9 cellular contexts compared by ENCODE assay signal in genomic region chr19:38736413-38737280, GRCh38. TPM values are rescaled to one million over a fixed set of nuclear protein-coding genes. Genes with fewer than 3 reads are reported as not detected.
DNase-seq lines count a peak whose midpoint lies in the region; ATAC-seq and TF ChIP-seq lines count a peak whose summit lies in the region.
"Had no signal": no experiment of that assay in that cellular context is flagged by ENCODE, and none has a peak within 500 bp of the region (broad histone marks: within the 10 kb centered on the region; RNA-seq: fewer than 3 reads in every experiment).

No MANE protein-coding gene starts in this region.

- H3K4me1 Mint-ChIP-seq in Caco-2 (ENCODE audit: low read depth, unreplicated experiment) (peaks cover 23% of the 10 kb centered on the region), neural progenitor cell (peaks cover 11% of the 10 kb centered on the region)

- TF ChIP-seq EP300 in Ishikawa (IDR thresholded peaks at IDR 0.05; ENCODE audit: borderline replicate concordance), result no peak
- TF ChIP-seq EP300 in upper lobe of left lung (IDR thresholded peaks at IDR 0.05), result no peak

- H3K4me2 ChIP-seq in neural progenitor cell, result peak overlapping the region; percentile 74

- peaks cover 24% of the 10 kb centered on the region for H3K4me1 ChIP-seq in Caco-2
- peaks cover 12% of the 10 kb centered on the region for H3K4me1 ChIP-seq in neural progenitor cell
- peaks cover 25 to 56% (median 42%) of the 10 kb centered on the region in 4 donors for H3K4me1 ChIP-seq in upper lobe of left lung

- peak overlapping the region; percentile 72 for H3K4me3 Mint-ChIP-seq in Caco-2 (ENCODE audit: unreplicated experiment)
- peak overlapping the region; percentile 71 for H3K4me3 Mint-ChIP-seq in neural progenitor cell

- H3K27me3 Mint-ChIP-seq in Caco-2 (ENCODE audit: insufficient read depth, unreplicated experiment) (no peaks in the 10 kb centered on the region), neural progenitor cell (ENCODE audit: insufficient read depth, low read depth) (peaks cover 14% of the 10 kb centered on the region)

- no peak for TF ChIP-seq RAD21 in Ishikawa (IDR thresholded peaks at IDR 0.05; ENCODE audit: low read depth)

- peak overlapping the region; percentile 63 for H2AFZ ChIP-seq in neural progenitor cell (replicated peaks)

- H3K27ac Mint-ChIP-seq in Caco-2 (ENCODE audit: unreplicated experiment), result peak overlapping the region; percentile 55
- no peak overlapping the region for H3K27ac Mint-ChIP-seq in neural progenitor cell

- peaks cover 21% of the 10 kb centered on the region for H3F3A ChIP-seq in neural progenitor cell (ENCODE audit: low read depth)

- H3K27ac ChIP-seq in neural progenitor cell, result no peak overlapping the region
- H3K27ac ChIP-seq in upper lobe of left lung, result peak overlapping the region; percentile 47 to 79 (median 71)

- peaks cover 9% of the 10 kb centered on the region for H4K20me1 ChIP-seq in neural progenitor cell (ENCODE audit: low read depth)

- no peak for TF ChIP-seq POLR2A in upper lobe of left lung (IDR thresholded peaks at IDR 0.05)

- H3K9me3 ChIP-seq in Caco-2, result no peaks in the 10 kb centered on the region
- no peaks in the 10 kb centered on the region for H3K9me3 ChIP-seq in neural progenitor cell (ENCODE audit: low read depth)
- H3K9me3 ChIP-seq in upper lobe of left lung, result no peaks in the 10 kb centered on the region

- TF ChIP-seq CTCF in Caco-2 (IDR thresholded peaks at IDR 0.05; ENCODE audit: insufficient read depth in 1 of 2, low read depth in 1 of 2, low read length in 1 of 2, severe bottlenecking in 1 of 2, unreplicated experiment in 1 of 2), result no peak
- no peak for TF ChIP-seq CTCF in neural progenitor cell (IDR thresholded peaks at IDR 0.05)
- no peak for TF ChIP-seq CTCF in upper lobe of left lung (IDR thresholded peaks at IDR 0.05)

- H3K79me2 ChIP-seq in neural progenitor cell (ENCODE audit: low read depth), result no peaks in the 10 kb centered on the region

- 11 to 24% methylated on average over 17 to 23 of the region's 36 CpGs for WGBS in upper lobe of left lung, 2 donors

- CTCF ChIA-PET in Caco-2 (lab: Charles Lee), result interaction anchor here (0.6 to 1.2 kb wide), 3 partner anchors 11 to 332 kb away, joined by 3 to 6 read pairs (median 4); no protein-coding TSS in a partner anchor

- H3K4me3 ChIP-seq in Caco-2 (ENCODE audit: low read depth, low read length), result peak overlapping the region; percentile 54
- peak overlapping the region; percentile 57 for H3K4me3 ChIP-seq in neural progenitor cell
- peak overlapping the region in 3 of 4 donors; percentile 43 to 50 (median 49) for H3K4me3 ChIP-seq in upper lobe of left lung

- H3K9me3 Mint-ChIP-seq in Caco-2 (ENCODE audit: unreplicated experiment) (no peaks in the 10 kb centered on the region), neural progenitor cell (no peaks in the 10 kb centered on the region)
- H3K9me3 Mint-ChIP-seq: neural crest cell had no signal

- DNase-seq in Caco-2 (peak; percentile 91 to 95), epidermal melanocyte (ENCODE audit: insufficient read length, low spot score) (peak; percentile 29), neural progenitor cell (ENCODE audit: low spot score) (peak; percentile 84), upper lobe of left lung (peak; percentile 80 to 89), OCI-M2 (lab: John Stamatoyannopoulos, UW; ENCODE audit: unreplicated experiment) (no peak), NCI-H2107 treated with DMSO at 0.1 percent for 48 hours (lab: John Stamatoyannopoulos, UW; ENCODE audit: unreplicated experiment) (no peak)
- peak; percentile 63 for DNase-seq in activated CD4-positive, alpha-beta T cell treated with anti-CD3 and anti-CD28 coated beads, Interleukin-2, amount 50 U/mL, for 1 hour

- POLR2A ChIA-PET in Caco-2 (lab: Charles Lee), result interaction anchor here (0.6 to 2.5 kb wide), 4 partner anchors 70 to 102 kb away, joined by 3 to 9 read pairs (median 4); partner anchors contain the start of gene ECH1

- no peak overlapping the region for H3K9ac ChIP-seq in neural progenitor cell

- H3K36me3 Mint-ChIP-seq in Caco-2 (ENCODE audit: insufficient read depth, unreplicated experiment) (peaks cover 59% of the 10 kb centered on the region), neural progenitor cell (peaks cover 2% of the 10 kb centered on the region)

- BruUV-seq in Caco-2 (replicated peaks; lab: Mats Ljungman, UMichigan), result no TSS peak

- intact Hi-C loops in Caco-2 (cut with micrococcal nuclease; ENCODE audit: unreplicated experiment), result loop anchor here (1.0 to 10.0 kb wide), 4 partner anchors 101 to 194 kb away; partner anchors contain the start of genes MRPS12 and SARS2

- H3K36me3 ChIP-seq in Caco-2 (ENCODE audit: control insufficient read depth, insufficient read depth, low read length) (peaks cover 2% of the 10 kb centered on the region; the same call in 1 of the 2 replicates), neural progenitor cell (no peaks in the 10 kb centered on the region), upper lobe of left lung (peaks cover 0 to 6% (median 2%) of the 10 kb centered on the region in 4 donors)

- H3K27me3 ChIP-seq in Caco-2 (replicated peaks; ENCODE audit: control insufficient read depth, insufficient read depth, low read length), result no peaks in the 10 kb centered on the region
- H3K27me3 ChIP-seq in neural progenitor cell, result peaks cover 22% of the 10 kb centered on the region
- no peaks in the 10 kb centered on the region for H3K27me3 ChIP-seq in upper lobe of left lung

- peak; percentile 46 to 58 for ATAC-seq in upper lobe of left lung (ENCODE audit: low FRiP score in 2 of 2)

TF ChIP-seq in Ishikawa, 13 proteins besides CTCF, POLR2A, EP300 and RAD21:
- TF ChIP-seq EGR1 (IDR thresholded peaks at IDR 0.05) (0 out of 2 replicates have a peak, but pooled peaks have one; percentile 14), MAX (IDR thresholded peaks at IDR 0.05) (peak; percentile 87), YY1 (IDR thresholded peaks at IDR 0.05; ENCODE audit: low read depth) (no peak), TEAD4 (IDR thresholded peaks at IDR 0.05) (no peak)

RNA-seq across cellular contexts. Expression of gene CAPN12, which starts 7.6 kb away (rescaled TPM):
- total RNA-seq in Caco-2 (2022) (8.8 and 11.0 TPM in 2 replicates), neural progenitor cell (ENCODE audit: low replicate concordance) (1.0 and 4.9 TPM in 2 replicates), upper lobe of left lung (10 to 100 TPM in 3 of 6 donors, 1 to 10 TPM in 3; 5.2 to 93.2 (median 11.1) TPM)
- total RNA-seq: neural crest cell had no signal

RNA-seq across cellular contexts. Expression of gene LGALS7, which starts 36.7 kb away (rescaled TPM):
- total RNA-seq in Caco-2 (2022) (not detected in 2 replicates), neural progenitor cell (ENCODE audit: low replicate concordance) (not detected in 2 replicates), upper lobe of left lung (not detected)
- total RNA-seq: neural crest cell had no signal

RNA-seq across cellular contexts. Expression of gene LGALS7B, which starts 52.4 kb away (rescaled TPM):
- not detected in 2 replicates for total RNA-seq in Caco-2 (2022)
- not detected in 2 replicates for total RNA-seq in neural progenitor cell (ENCODE audit: low replicate concordance)
- total RNA-seq in upper lobe of left lung, result 10 to 100 TPM in 1 of 6 donors, not detected in 5; 12.4 TPM
- total RNA-seq: neural crest cell had no signal

Comparison
In these comparisons a context has a peak if more than half of its experiments do, and no peak if none do; other contexts are left out.
1. DNase-seq: peak in Caco-2 (2 of 2), activated CD4-positive, alpha-beta T cell treated with anti-CD3 and anti-CD28 coated beads, Interleukin-2, amount 50 U/mL, for 1 hour (single experiment), epidermal melanocyte (single experiment), neural progenitor cell (single experiment) and upper lobe of left lung (2 of 2); none in OCI-M2 (single experiment) and NCI-H2107 treated with DMSO at 0.1 percent for 48 hours (single experiment).
2. Peak in every context shown above with its lines, with median percentiles within 50 percentile points of each other: H3K4me3 ChIP-seq.